19 cellular contexts compared by ENCODE assay signal in the genomic region with DNA sequence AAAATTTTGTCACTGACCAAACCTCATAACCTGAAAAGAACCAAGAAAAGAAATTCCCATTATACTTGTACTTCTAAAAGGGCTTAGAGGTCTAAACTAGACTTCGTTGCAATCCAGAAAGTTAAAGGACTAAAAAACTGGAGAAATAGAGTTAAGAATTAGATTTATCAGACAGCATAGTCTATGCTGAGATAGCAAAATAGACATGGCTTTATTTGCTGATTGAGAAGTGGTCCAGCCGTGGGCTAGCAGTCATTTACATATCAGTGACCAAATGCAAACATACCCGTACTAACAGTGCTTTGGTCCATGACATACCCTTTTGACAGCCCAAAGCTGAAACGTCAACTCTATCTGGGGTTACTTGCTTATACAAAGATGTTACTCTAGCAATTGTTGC.
A peak's percentile ranks its signal among the peaks of the same experiment; 100 is the strongest.
DNase-seq lines count a peak whose midpoint lies in the region; ATAC-seq, FAIRE-seq and TF ChIP-seq lines count a peak whose summit lies in the region.
"Had no signal": no experiment of that assay in that cellular context is flagged by ENCODE, and none has a peak within 500 bp of the region (broad histone marks: within the 10 kb centered on the region; RNA-seq: fewer than 3 reads in every experiment).

No MANE protein-coding gene starts in this region.

- peaks cover 23% of the 10 kb centered on the region for H3K27me3 Mint-ChIP-seq in CD4-positive, alpha-beta T cell
- H3K27me3 Mint-ChIP-seq in brain (peaks cover 9% of the 10 kb centered on the region), nephron (ENCODE audit: low read depth) (no peaks in the 10 kb centered on the region), type B pancreatic cell (no peaks in the 10 kb centered on the region)
- H3K27me3 Mint-ChIP-seq in activated CD4-positive, alpha-beta memory T cell treated with anti-CD3 and anti-CD28 coated beads, Interleukin-2, amount 10 ng/mL, durations not matched to agents 7 days and 5 days: peaks cover 18% of the 10 kb centered on the region

- ATAC-seq in CD4-positive, alpha-beta T cell (ENCODE audit: poor library complexity): no peak
- no peak for ATAC-seq in left colon
- ATAC-seq: CD8-positive, alpha-beta T cell had no signal

- H3K9me3 Mint-ChIP-seq in CD4-positive, alpha-beta T cell: peaks cover 5% of the 10 kb centered on the region
- H3K9me3 Mint-ChIP-seq in brain (peaks cover 0 to 13% (median 3%) of the 10 kb centered on the region in 5 experiments), nephron (peaks cover 11% of the 10 kb centered on the region), type B pancreatic cell (no peaks in the 10 kb centered on the region)
- H3K9me3 Mint-ChIP-seq in activated CD4-positive, alpha-beta memory T cell treated with anti-CD3 and anti-CD28 coated beads, Interleukin-2, amount 10 ng/mL, durations not matched to agents 7 days and 5 days: no peaks in the 10 kb centered on the region

- H3K27ac Mint-ChIP-seq in CD4-positive, alpha-beta T cell: peak overlapping the region; percentile 24
- H3K27ac Mint-ChIP-seq in brain (no peak overlapping the region), nephron (peak overlapping the region in 2 of 3 experiments; percentile 21 to 49), type B pancreatic cell (no peak overlapping the region)
- no peak overlapping the region for H3K27ac Mint-ChIP-seq in activated CD4-positive, alpha-beta memory T cell treated with anti-CD3 and anti-CD28 coated beads, Interleukin-2, amount 10 ng/mL, durations not matched to agents 7 days and 5 days
- H3K27ac Mint-ChIP-seq: CD8-positive, alpha-beta T cell had no signal

- no peak for TF ChIP-seq CTCF in CD4-positive, alpha-beta T cell (IDR thresholded peaks at IDR 0.05)
- TF ChIP-seq CTCF in brain (conservative IDR thresholded peaks at IDR 0.05) (no peak), nephron (IDR thresholded peaks at IDR 0.05; ENCODE audit: unreplicated experiment in 3 of 3) (no peak), type B pancreatic cell (conservative IDR thresholded peaks at IDR 0.05) (no peak)

- peak overlapping the region; percentile 59 for H3K4me3 Mint-ChIP-seq in CD4-positive, alpha-beta T cell
- H3K4me3 Mint-ChIP-seq in brain: peak overlapping the region; percentile 40 to 73 (median 55)
- peak overlapping the region; percentile 21 to 76 (median 40) for H3K4me3 Mint-ChIP-seq in nephron
- peak overlapping the region; percentile 64 for H3K4me3 Mint-ChIP-seq in type B pancreatic cell
- no peak overlapping the region for H3K4me3 Mint-ChIP-seq in activated CD4-positive, alpha-beta memory T cell treated with anti-CD3 and anti-CD28 coated beads, Interleukin-2, amount 10 ng/mL, durations not matched to agents 7 days and 5 days
- H3K4me3 Mint-ChIP-seq: CD8-positive, alpha-beta T cell had no signal

- FAIRE-seq in GM12892 (lab: Jason Lieb, UNC): no peak
- FAIRE-seq: A204.1, D721Med, H1, HTR-8/SVneo had no signal

- CTCF ChIA-PET in CD4-positive, alpha-beta T cell (lab: Charles Lee): no interaction called here
- CTCF ChIA-PET in activated CD4-positive, alpha-beta memory T cell treated with anti-CD3 and anti-CD28 coated beads, Interleukin-2, amount 10 ng/mL, durations not matched to agents 7 days and 5 days (lab: Charles Lee): interaction anchor here (0.6 to 1.3 kb wide), 2 partner anchors 9 to 16 kb away, joined by 4 read pairs; no protein-coding TSS in a partner anchor

- peaks cover 8% of the 10 kb centered on the region for H3K4me1 Mint-ChIP-seq in CD4-positive, alpha-beta T cell (ENCODE audit: low read depth)
- H3K4me1 Mint-ChIP-seq in brain (peaks cover 47% of the 10 kb centered on the region), nephron (peaks cover 26% of the 10 kb centered on the region), type B pancreatic cell (ENCODE audit: unreplicated experiment) (peaks cover 10% of the 10 kb centered on the region)
- peaks cover 6% of the 10 kb centered on the region for H3K4me1 Mint-ChIP-seq in activated CD4-positive, alpha-beta memory T cell treated with anti-CD3 and anti-CD28 coated beads, Interleukin-2, amount 10 ng/mL, durations not matched to agents 7 days and 5 days

- H3K27ac ChIP-seq in CD4-positive, alpha-beta T cell (ENCODE audit: low read depth, low read length): no peak overlapping the region
- H3K27ac ChIP-seq: C4-2B had no signal

- H3K36me3 Mint-ChIP-seq in CD4-positive, alpha-beta T cell (ENCODE audit: low read depth): peaks cover 8% of the 10 kb centered on the region
- peaks cover 4% of the 10 kb centered on the region for H3K36me3 Mint-ChIP-seq in brain
- H3K36me3 Mint-ChIP-seq in nephron (ENCODE audit: low read depth): peaks cover 28% of the 10 kb centered on the region
- peaks cover 4% of the 10 kb centered on the region for H3K36me3 Mint-ChIP-seq in type B pancreatic cell
- no peaks in the 10 kb centered on the region for H3K36me3 Mint-ChIP-seq in activated CD4-positive, alpha-beta memory T cell treated with anti-CD3 and anti-CD28 coated beads, Interleukin-2, amount 10 ng/mL, durations not matched to agents 7 days and 5 days (ENCODE audit: low read depth)

- TF ChIP-seq POLR2A in GM12892 (IDR thresholded peaks at IDR 0.05; ENCODE audit: low read depth, low read length): no peak

- H3K9me3 ChIP-seq in CD4-positive, alpha-beta T cell (ENCODE audit: control insufficient read depth, low read length): no peaks in the 10 kb centered on the region
- H3K9me3 ChIP-seq: BE2C, HAP-1 had no signal

- DNase-seq in CD4-positive, alpha-beta T cell: no peak
- DNase-seq in type B pancreatic cell (ENCODE audit: extremely low spot score, unreplicated experiment) (no peak), GM12892 (ENCODE audit: insufficient read length) (no peak), left colon (no peak)
- no peak for DNase-seq in activated CD4-positive, alpha-beta memory T cell treated with anti-CD3 and anti-CD28 coated beads, Interleukin-2, amount 10 ng/mL, durations not matched to agents 7 days and 5 days
- DNase-seq: BE2C; CD8-positive, alpha-beta T cell; COR-L47; DMS153; DMS79 treated with DMSO at 0.1 percent for 48 hours; EL had no signal

- intact Hi-C loops in CD4-positive, alpha-beta T cell (cut with DNase I, micrococcal nuclease): loop anchor here in 1 of 2 experiments (5.0 kb wide), 3 partner anchors 454 to 1609 kb away; a partner anchor contains a TSS
- intact Hi-C loops in left colon (cut with DNase I, micrococcal nuclease): loop anchor here in 1 of 2 donors (10.0 kb wide), 1 partner anchor 61 kb away; a partner anchor contains a TSS

- POLR2A ChIA-PET in CD4-positive, alpha-beta T cell (lab: Charles Lee): no interaction called here
- POLR2A ChIA-PET in activated CD4-positive, alpha-beta memory T cell treated with anti-CD3 and anti-CD28 coated beads, Interleukin-2, amount 10 ng/mL, durations not matched to agents 7 days and 5 days (lab: Charles Lee): interaction anchor here (1.0 kb wide), 1 partner anchor 223 kb away, joined by 3 read pairs; a partner anchor contains a TSS

- peaks cover 2% of the 10 kb centered on the region for H3K27me3 ChIP-seq in CD4-positive, alpha-beta T cell (ENCODE audit: control insufficient read depth, insufficient read depth, low read length)
- H3K27me3 ChIP-seq: BE2C had no signal

Comparison
In these comparisons a context has a peak if more than half of its experiments do, and no peak if none do; other contexts are left out.
1. H3K27ac Mint-ChIP-seq: peak in CD4-positive, alpha-beta T cell (single experiment) and nephron (2 of 3); none in brain (0 of 5), type B pancreatic cell (single experiment) and activated CD4-positive, alpha-beta memory T cell treated with anti-CD3 and anti-CD28 coated beads, Interleukin-2, amount 10 ng/mL, durations not matched to agents 7 days and 5 days (single experiment).